ENCODE assay signal across 1 cellular context in genomic region chr1:231413749-231414082, GRCh38.
TF ChIP-seq lines count a peak whose summit lies in the region.

No MANE protein-coding gene starts in this region.

TF ChIP-seq in SK-N-SH, 30 proteins besides CTCF, POLR2A, EP300 and RAD21 (continued from another document):
- TF ChIP-seq USF1 (IDR thresholded peaks at IDR 0.05; ENCODE audit: borderline replicate concordance, low read depth) (no peak), IRF3 (IDR thresholded peaks at IDR 0.05; ENCODE audit: low read depth, low read length) (no peak), MXI1 (IDR thresholded peaks at IDR 0.05; ENCODE audit: low read depth, low read length) (no peak), CHD2 (IDR thresholded peaks at IDR 0.05; ENCODE audit: low read length, partially characterized antibody) (no peak), REST (IDR thresholded peaks at IDR 0.05; ENCODE audit: low read depth, low read length) (no peak)
TF ChIP-seq in SK-N-SH: peak in this region for 0.
